Comparison of ENCODE assay signal across 25 cellular contexts in genomic region chr4:14943749-14944148, GRCh38.
"Had no signal": no experiment of that assay in that cellular context is flagged by ENCODE, and none has a peak within 500 bp of the region (broad histone marks: within the 10 kb centered on the region; RNA-seq: fewer than 3 reads in every experiment).

No MANE protein-coding gene starts in this region.

- H3K79me2 ChIP-seq: parathyroid adenoma had no signal

- DNase-seq: hypothalamus; immature natural killer cell; left ventricle myocardium inferior; midbrain; natural killer cell; nephron progenitor cell; occipital lobe; right lobe of liver; stimulated activated CD4-positive, alpha-beta T cell treated with anti-CD3 and anti-CD28 coated beads, Interleukin-1b, Interleukin-23, amount 100 ng/mL, for 48 hours; stimulated activated CD4-positive, alpha-beta T cell treated with anti-CD3 and anti-CD28 coated beads, Interleukin-2, amount 100 ng/mL, for 48 hours; stimulated activated CD4-positive, alpha-beta T cell treated with anti-CD3 and anti-CD28 coated beads, Interleukin-4, amount 100 ng/mL, for 4 hours; stimulated activated CD8-positive, alpha-beta memory T cell treated with anti-CD3 and anti-CD28 coated beads, Interleukin-4, amount 100 ng/mL, for 48 hours; stimulated activated naive CD4-positive, alpha-beta T cell treated with Interleukin-2 at 50 U/mL for 16 hours; stimulated activated naive CD8-positive, alpha-beta T cell treated with anti-CD3 and anti-CD28 coated beads, Interleukin-15, amount 100 ng/mL, for 72 hours; substantia nigra; upper lobe of right lung had no signal

- H3K9ac ChIP-seq: neural progenitor cell, parathyroid adenoma had no signal

- H3K27ac ChIP-seq: left ventricle myocardium inferior, neural progenitor cell, neutrophil, parathyroid adenoma, right atrium auricular region, right lobe of liver, tibial nerve, upper lobe of right lung had no signal

- H2AFZ ChIP-seq: neural progenitor cell, parathyroid adenoma had no signal

- H3K36me3 ChIP-seq: left ventricle myocardium inferior, neural progenitor cell, neutrophil, right atrium auricular region, right lobe of liver, tibial nerve, upper lobe of right lung had no signal

- H3K36me3 Mint-ChIP-seq: immature natural killer cell; memory B cell; natural killer cell; neural progenitor cell; stimulated activated memory B cell treated with anti-CD40 and anti-IgM and Interleukin-4, amounts not matched to agents 10 μg/mL and 1 μg/mL and 100 μg/mL, for 72 hours had no signal

- ATAC-seq: natural killer cell; stimulated activated memory B cell treated with anti-CD40 and anti-IgM and Interleukin-4, amounts not matched to agents 10 μg/mL and 1 μg/mL and 100 μg/mL, for 72 hours; stimulated activated naive CD8-positive, alpha-beta T cell treated with anti-CD3 and anti-CD28 coated beads, Interleukin-15, amount 100 ng/mL, for 72 hours; upper lobe of right lung had no signal

- H3K27me3 ChIP-seq: neural progenitor cell, right atrium auricular region, right lobe of liver, tibial nerve, upper lobe of right lung had no signal

- H3K4me2 ChIP-seq: neural progenitor cell, smooth muscle cell had no signal

- H3K9me3 Mint-ChIP-seq: natural killer cell; neural progenitor cell; stimulated activated memory B cell treated with anti-CD40 and anti-IgM and Interleukin-4, amounts not matched to agents 10 μg/mL and 1 μg/mL and 100 μg/mL, for 72 hours; stimulated activated naive CD8-positive, alpha-beta T cell treated with anti-CD3 and anti-CD28 coated beads, Interleukin-15, amount 100 ng/mL, for 72 hours had no signal

- H3K27me3 Mint-ChIP-seq: stimulated activated memory B cell treated with anti-CD40 and anti-IgM and Interleukin-4, amounts not matched to agents 10 μg/mL and 1 μg/mL and 100 μg/mL, for 72 hours; stimulated activated naive CD8-positive, alpha-beta T cell treated with anti-CD3 and anti-CD28 coated beads, Interleukin-15, amount 100 ng/mL, for 72 hours had no signal

- H3K9me3 ChIP-seq: neutrophil, right atrium auricular region, right lobe of liver, tibial nerve, upper lobe of right lung had no signal

- H3K27ac Mint-ChIP-seq: immature natural killer cell; memory B cell; natural killer cell; nephron progenitor cell; neural progenitor cell; stimulated activated memory B cell treated with anti-CD40 and anti-IgM and Interleukin-4, amounts not matched to agents 10 μg/mL and 1 μg/mL and 100 μg/mL, for 72 hours; stimulated activated naive CD8-positive, alpha-beta T cell treated with anti-CD3 and anti-CD28 coated beads, Interleukin-15, amount 100 ng/mL, for 72 hours had no signal

- H3K4me1 ChIP-seq: left ventricle myocardium inferior, neural progenitor cell, parathyroid adenoma, right atrium auricular region, right lobe of liver, tibial nerve, upper lobe of right lung had no signal

- H3K4me3 ChIP-seq: left ventricle myocardium inferior, lung, neural progenitor cell, right atrium auricular region, right lobe of liver, smooth muscle cell, tibial nerve, upper lobe of right lung had no signal

- H3K4me1 Mint-ChIP-seq: immature natural killer cell; memory B cell; natural killer cell; nephron progenitor cell; neural progenitor cell; stimulated activated memory B cell treated with anti-CD40 and anti-IgM and Interleukin-4, amounts not matched to agents 10 μg/mL and 1 μg/mL and 100 μg/mL, for 72 hours; stimulated activated naive CD8-positive, alpha-beta T cell treated with anti-CD3 and anti-CD28 coated beads, Interleukin-15, amount 100 ng/mL, for 72 hours had no signal

- H3K4me3 Mint-ChIP-seq: immature natural killer cell; memory B cell; natural killer cell; nephron progenitor cell; neural progenitor cell; stimulated activated memory B cell treated with anti-CD40 and anti-IgM and Interleukin-4, amounts not matched to agents 10 μg/mL and 1 μg/mL and 100 μg/mL, for 72 hours; stimulated activated naive CD8-positive, alpha-beta T cell treated with anti-CD3 and anti-CD28 coated beads, Interleukin-15, amount 100 ng/mL, for 72 hours had no signal
